14 cellular contexts compared by ENCODE assay signal in the genomic region with DNA sequence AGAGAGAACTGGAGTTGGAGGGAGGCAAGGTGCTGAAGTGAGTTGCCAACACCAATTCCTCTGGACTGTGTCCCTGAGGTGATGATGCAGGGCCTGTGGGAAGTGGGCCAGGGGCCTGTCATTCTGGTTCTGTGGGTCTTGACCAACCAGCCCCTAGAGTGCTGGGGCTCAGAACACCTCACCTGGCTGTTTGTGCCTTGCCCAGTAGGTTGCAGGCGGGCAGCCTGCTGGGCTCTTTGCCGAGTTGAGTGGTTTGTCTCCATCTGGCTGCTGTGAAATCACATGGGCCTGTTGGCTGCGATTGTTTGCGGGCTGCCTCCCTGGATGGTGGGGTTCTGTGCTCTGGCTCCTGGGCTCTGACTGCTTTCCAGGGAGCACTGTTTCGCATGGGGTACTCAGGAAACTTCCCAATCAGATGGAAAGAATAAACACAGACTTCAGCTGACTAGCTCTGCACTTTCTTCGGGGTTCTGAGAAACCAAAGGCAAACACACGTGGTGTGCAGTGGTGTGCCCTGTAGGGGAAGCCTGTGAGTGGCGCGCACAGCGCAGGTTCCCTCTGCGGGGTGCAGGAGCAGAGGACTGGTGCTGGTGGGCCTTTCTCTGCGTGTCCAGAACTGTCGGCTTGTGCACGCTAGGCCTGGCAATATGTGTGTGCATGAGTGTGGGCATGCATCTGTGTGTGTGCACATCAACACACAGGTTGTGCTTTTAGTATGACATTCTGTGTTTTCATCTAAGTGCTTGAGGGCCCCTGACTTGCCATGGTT.
DNase-seq lines count a peak whose midpoint lies in the region; ATAC-seq, FAIRE-seq and TF ChIP-seq lines count a peak whose summit lies in the region.
"Had no signal": no experiment of that assay in that cellular context is flagged by ENCODE, and none has a peak within 500 bp of the region (broad histone marks: within the 10 kb centered on the region; RNA-seq: fewer than 3 reads in every experiment).

No MANE protein-coding gene starts in this region.

- ATAC-seq in stimulated activated naive CD8-positive, alpha-beta T cell treated with anti-CD3 and anti-CD28 coated beads, Interleukin-15, amount 100 ng/mL, for 72 hours = peak; percentile 26
- ATAC-seq in stimulated activated naive CD8-positive, alpha-beta T cell treated with anti-CD3 and anti-CD28 coated beads, Interleukin-15, Interleukin-2, amounts not matched to agents 100 U/mL and 50 U/mL, for 24 hours = no peak

- H3K27ac ChIP-seq in H1 (ENCODE audit: low read depth, low read length) = no peak overlapping the region

- POLR2A ChIA-PET in H1 (lab: Charles Lee; ENCODE audit: partially characterized antibody) = no interaction called here

- H3K9ac ChIP-seq in H1 (replicated peaks in 1 of 4; ENCODE audit: extremely low read depth in 1 of 4, low read depth in 3 of 4, low read length in 3 of 4) = no peak overlapping the region

- no peaks in the 10 kb centered on the region for H3K36me3 ChIP-seq in H1 (ENCODE audit: control insufficient read depth in 2 of 4, insufficient read depth in 4 of 4, low read length in 3 of 4)

- H2BK5ac ChIP-seq in H1 (ENCODE audit: low read depth, low read length) = no peak overlapping the region

- peaks cover 46% of the 10 kb centered on the region for H3K4me1 Mint-ChIP-seq in stimulated activated naive CD8-positive, alpha-beta T cell treated with anti-CD3 and anti-CD28 coated beads, Interleukin-15, amount 100 ng/mL, for 72 hours
- peaks cover 68% of the 10 kb centered on the region for H3K4me1 Mint-ChIP-seq in activated naive CD4-positive, alpha-beta T cell treated with anti-CD3 and anti-CD28 coated beads, Interleukin-2, amount 10 ng/mL, durations not matched to agents 7 days and 5 days

- no peak overlapping the region for H3K4me3 Mint-ChIP-seq in stimulated activated naive CD8-positive, alpha-beta T cell treated with anti-CD3 and anti-CD28 coated beads, Interleukin-15, amount 100 ng/mL, for 72 hours
- H3K4me3 Mint-ChIP-seq in activated naive CD4-positive, alpha-beta T cell treated with anti-CD3 and anti-CD28 coated beads, Interleukin-2, amount 10 ng/mL, durations not matched to agents 7 days and 5 days = no peak overlapping the region
- H3K4me3 Mint-ChIP-seq: B cell; naive B cell; stimulated activated naive CD8-positive, alpha-beta T cell treated with anti-CD3 and anti-CD28 coated beads, Interleukin-15, Interleukin-2, amounts not matched to agents 100 ng/mL and 50 ng/mL, for 24 hours; T-cell had no signal

- H3K9me3 ChIP-seq in H1 (ENCODE audit: insufficient read depth in 2 of 2, low read depth in 1 of 2, low read length in 1 of 2) = no peaks in the 10 kb centered on the region

- peaks cover 3% of the 10 kb centered on the region for H3K27me3 Mint-ChIP-seq in stimulated activated naive CD8-positive, alpha-beta T cell treated with anti-CD3 and anti-CD28 coated beads, Interleukin-15, amount 100 ng/mL, for 72 hours
- H3K27me3 Mint-ChIP-seq in activated naive CD4-positive, alpha-beta T cell treated with anti-CD3 and anti-CD28 coated beads, Interleukin-2, amount 10 ng/mL, durations not matched to agents 7 days and 5 days = peaks cover 8% of the 10 kb centered on the region

- 0 out of 2 replicates have a peak, but pooled peaks cover 2% of the 10 kb centered on the region for H3K23me2 ChIP-seq in H1 (ENCODE audit: low read depth, low read length)

- DNase-seq in stimulated activated naive CD8-positive, alpha-beta T cell treated with anti-CD3 and anti-CD28 coated beads, Interleukin-15, amount 100 ng/mL, for 72 hours = no peak
- no peak for DNase-seq in stimulated activated naive CD8-positive, alpha-beta T cell treated with anti-CD3 and anti-CD28 coated beads, Interleukin-15, Interleukin-2, amounts not matched to agents 100 U/mL and 50 U/mL, for 24 hours
- DNase-seq in H1 (ENCODE audit: low read depth in 1 of 2, low spot score in 2 of 2) = no peak
- peak; percentile 66 for DNase-seq in midbrain (lab: John Stamatoyannopoulos, UW)
- DNase-seq in NCI-H82 treated with DMSO at 0.1 percent for 48 hours (lab: John Stamatoyannopoulos, UW; ENCODE audit: unreplicated experiment) = no peak
- no peak for DNase-seq in activated naive CD4-positive, alpha-beta T cell treated with anti-CD3 and anti-CD28 coated beads, Interleukin-2, amount 10 ng/mL, durations not matched to agents 7 days and 5 days
- no peak for DNase-seq in SKM-1 (lab: John Stamatoyannopoulos, UW; ENCODE audit: unreplicated experiment)
- no peak for DNase-seq in SW480 (ENCODE audit: low spot score)
- DNase-seq: activated CD4-positive, alpha-beta T cell treated with anti-CD3 and anti-CD28 coated beads, Interleukin-2, amount 50 U/mL, for 48 hours; effector CD4-positive, alpha-beta T cell; naive B cell; T-cell had no signal

- no peak overlapping the region for H4K8ac ChIP-seq in H1 (ENCODE audit: extremely low read depth, insufficient read depth, low read length)

- no peak overlapping the region; the same call in 1 of the 2 replicates for H2AK5ac ChIP-seq in H1 (ENCODE audit: low read depth, low read length)

- H2BK15ac ChIP-seq in H1 (ENCODE audit: low read length) = 0 out of 2 replicates have a peak overlapping the region, but pooled peaks have one; percentile 54

- H3K18ac ChIP-seq in H1 (ENCODE audit: extremely low read depth, low read length) = no peak overlapping the region

- no peak overlapping the region for H2BK12ac ChIP-seq in H1 (ENCODE audit: low read depth, low read length)

- peaks cover 1% of the 10 kb centered on the region for H3K36me3 Mint-ChIP-seq in activated naive CD4-positive, alpha-beta T cell treated with anti-CD3 and anti-CD28 coated beads, Interleukin-2, amount 10 ng/mL, durations not matched to agents 7 days and 5 days
- H3K36me3 Mint-ChIP-seq: naive B cell, T-cell had no signal

- no peak overlapping the region for H3K4me2 ChIP-seq in H1 (ENCODE audit: insufficient read depth in 1 of 2, low read depth in 2 of 2, low read length in 2 of 2)

- H4K20me1 ChIP-seq in H1 (replicated peaks in 1 of 2; ENCODE audit: control insufficient read depth in 1 of 2, insufficient read depth in 2 of 2, low read length in 2 of 2) = no peaks in the 10 kb centered on the region

- no peak for TF ChIP-seq POLR2A in H1 (IDR thresholded peaks at IDR 0.05; ENCODE audit: control extremely low read depth in 1 of 2, low read depth in 2 of 2, low read length in 2 of 2)

- H3K56ac ChIP-seq in H1 (replicated peaks; ENCODE audit: insufficient read length, low read depth, low read length) = no peak overlapping the region

- no peak overlapping the region for H2BK20ac ChIP-seq in H1 (ENCODE audit: low read length)

- H4K5ac ChIP-seq in H1 (ENCODE audit: insufficient read length, low read depth, low read length) = no peak overlapping the region

- no peak overlapping the region for H2BK120ac ChIP-seq in H1 (replicated peaks; ENCODE audit: low read depth, low read length)

- CTCF ChIA-PET in H1 (lab: Charles Lee; ENCODE audit: partially characterized antibody) = interaction anchor here (1.0 kb wide), 1 partner anchor 39 kb away, joined by 3 read pairs; no protein-coding TSS in a partner anchor
- CTCF ChIA-PET in activated naive CD4-positive, alpha-beta T cell treated with anti-CD3 and anti-CD28 coated beads, Interleukin-2, amount 10 ng/mL, durations not matched to agents 7 days and 5 days (lab: Charles Lee) = interaction anchor here (1.0 kb wide), 1 partner anchor 35 kb away, joined by 3 read pairs; no protein-coding TSS in a partner anchor

- H3K23ac ChIP-seq in H1 (ENCODE audit: insufficient read length) = no peak overlapping the region

- no peaks in the 10 kb centered on the region for H3K9me3 Mint-ChIP-seq in stimulated activated naive CD8-positive, alpha-beta T cell treated with anti-CD3 and anti-CD28 coated beads, Interleukin-15, amount 100 ng/mL, for 72 hours
- no peaks in the 10 kb centered on the region for H3K9me3 Mint-ChIP-seq in activated naive CD4-positive, alpha-beta T cell treated with anti-CD3 and anti-CD28 coated beads, Interleukin-2, amount 10 ng/mL, durations not matched to agents 7 days and 5 days
- H3K9me3 Mint-ChIP-seq: stimulated activated naive CD8-positive, alpha-beta T cell treated with anti-CD3 and anti-CD28 coated beads, Interleukin-15, Interleukin-2, amounts not matched to agents 100 ng/mL and 50 ng/mL, for 24 hours; T-cell had no signal

- H2AFZ ChIP-seq in H1 (ENCODE audit: low read length) = peak overlapping the region; percentile 78; the same call in 1 of the 2 replicates

- H3K4ac ChIP-seq in H1 (replicated peaks; ENCODE audit: insufficient read length, low read depth, low read length) = no peak overlapping the region

- no peak overlapping the region for H4K91ac ChIP-seq in H1 (replicated peaks; ENCODE audit: insufficient read length, low read length)

- H3K4me1 ChIP-seq in H1 (replicated peaks in 1 of 4; ENCODE audit: control insufficient read depth in 3 of 4, insufficient read depth in 4 of 4, low read length in 3 of 4) = peaks cover 0 to 4% (median 1%) of the 10 kb centered on the region in 4 experiments; a peak in 2 of 7 replicates

- TF ChIP-seq RAD21 in H1 (IDR thresholded peaks at IDR 0.05 in 1 of 2, conservative IDR thresholded peaks at IDR 0.05 in 1 of 2; ENCODE audit: low read depth in 2 of 2, low read length in 2 of 2) = peak in 1 of 2 experiments; percentile 30; a peak in 2 of 4 replicates

- H3K4me3 ChIP-seq in H1 (ENCODE audit: extremely low read depth in 1 of 4, insufficient read depth in 2 of 4, low read depth in 3 of 4, low read length in 4 of 4) = no peak overlapping the region

- WGBS in H1 (ENCODE audit: extremely low coverage in 1 of 2, insufficient coverage in 1 of 2, insufficient read length in 1 of 2, insufficient replicate concordance in 2 of 2, low coverage in 1 of 2, low lambda C conversion rate in 2 of 2, missing lambda C conversion rate in 1 of 2), 2 experiments = 71% methylated on average over 14 of the region's 14 CpGs; no CpG with 5 or more reads in 1 of the 2 experiments

- H3K14ac ChIP-seq in H1 (ENCODE audit: insufficient read length) = no peak overlapping the region

- H3K79me1 ChIP-seq in H1 (ENCODE audit: low read depth, low read length) = no peaks in the 10 kb centered on the region

- FAIRE-seq in H1 (lab: Jason Lieb, UNC) = no peak

- TF ChIP-seq CTCF in H1 (IDR thresholded peaks at IDR 0.05; ENCODE audit: control extremely low read depth in 1 of 3, insufficient read depth in 1 of 3, low read depth in 1 of 3, low read length in 3 of 3) = 0 out of 4 replicates have a peak, but pooled peaks of 1 of the 3 experiments have one; percentile 15

- no peaks in the 10 kb centered on the region for H3K27me3 ChIP-seq in H1 (replicated peaks in 1 of 4; ENCODE audit: control insufficient read depth in 3 of 4, extremely low read depth in 1 of 4, insufficient read depth in 3 of 4, low read length in 3 of 4)

- H3K27ac Mint-ChIP-seq in stimulated activated naive CD8-positive, alpha-beta T cell treated with anti-CD3 and anti-CD28 coated beads, Interleukin-15, amount 100 ng/mL, for 72 hours = no peak overlapping the region
- H3K27ac Mint-ChIP-seq in activated naive CD4-positive, alpha-beta T cell treated with anti-CD3 and anti-CD28 coated beads, Interleukin-2, amount 10 ng/mL, durations not matched to agents 7 days and 5 days = no peak overlapping the region
- H3K27ac Mint-ChIP-seq: B cell; stimulated activated naive CD8-positive, alpha-beta T cell treated with anti-CD3 and anti-CD28 coated beads, Interleukin-15, Interleukin-2, amounts not matched to agents 100 ng/mL and 50 ng/mL, for 24 hours had no signal

- no peak for TF ChIP-seq EP300 in H1 (IDR thresholded peaks at IDR 0.05; ENCODE audit: borderline replicate concordance in 1 of 2, low read depth in 2 of 2, low read length in 2 of 2)

- H3K79me2 ChIP-seq in H1 (ENCODE audit: control insufficient read depth in 1 of 2, insufficient read depth in 2 of 2, low read length in 2 of 2) = no peaks in the 10 kb centered on the region; a peak in 1 of 4 replicates
